Comparison of ENCODE assay signal across 1 cellular context in genomic region chr5:34586117-34586885, GRCh38.
TF ChIP-seq lines count a peak whose summit lies in the region.

No MANE protein-coding gene starts in this region.

TF ChIP-seq in HepG2, 621 proteins besides CTCF, POLR2A, EP300 and RAD21 (continued from another document):
- TF ChIP-seq, protein P1, sequence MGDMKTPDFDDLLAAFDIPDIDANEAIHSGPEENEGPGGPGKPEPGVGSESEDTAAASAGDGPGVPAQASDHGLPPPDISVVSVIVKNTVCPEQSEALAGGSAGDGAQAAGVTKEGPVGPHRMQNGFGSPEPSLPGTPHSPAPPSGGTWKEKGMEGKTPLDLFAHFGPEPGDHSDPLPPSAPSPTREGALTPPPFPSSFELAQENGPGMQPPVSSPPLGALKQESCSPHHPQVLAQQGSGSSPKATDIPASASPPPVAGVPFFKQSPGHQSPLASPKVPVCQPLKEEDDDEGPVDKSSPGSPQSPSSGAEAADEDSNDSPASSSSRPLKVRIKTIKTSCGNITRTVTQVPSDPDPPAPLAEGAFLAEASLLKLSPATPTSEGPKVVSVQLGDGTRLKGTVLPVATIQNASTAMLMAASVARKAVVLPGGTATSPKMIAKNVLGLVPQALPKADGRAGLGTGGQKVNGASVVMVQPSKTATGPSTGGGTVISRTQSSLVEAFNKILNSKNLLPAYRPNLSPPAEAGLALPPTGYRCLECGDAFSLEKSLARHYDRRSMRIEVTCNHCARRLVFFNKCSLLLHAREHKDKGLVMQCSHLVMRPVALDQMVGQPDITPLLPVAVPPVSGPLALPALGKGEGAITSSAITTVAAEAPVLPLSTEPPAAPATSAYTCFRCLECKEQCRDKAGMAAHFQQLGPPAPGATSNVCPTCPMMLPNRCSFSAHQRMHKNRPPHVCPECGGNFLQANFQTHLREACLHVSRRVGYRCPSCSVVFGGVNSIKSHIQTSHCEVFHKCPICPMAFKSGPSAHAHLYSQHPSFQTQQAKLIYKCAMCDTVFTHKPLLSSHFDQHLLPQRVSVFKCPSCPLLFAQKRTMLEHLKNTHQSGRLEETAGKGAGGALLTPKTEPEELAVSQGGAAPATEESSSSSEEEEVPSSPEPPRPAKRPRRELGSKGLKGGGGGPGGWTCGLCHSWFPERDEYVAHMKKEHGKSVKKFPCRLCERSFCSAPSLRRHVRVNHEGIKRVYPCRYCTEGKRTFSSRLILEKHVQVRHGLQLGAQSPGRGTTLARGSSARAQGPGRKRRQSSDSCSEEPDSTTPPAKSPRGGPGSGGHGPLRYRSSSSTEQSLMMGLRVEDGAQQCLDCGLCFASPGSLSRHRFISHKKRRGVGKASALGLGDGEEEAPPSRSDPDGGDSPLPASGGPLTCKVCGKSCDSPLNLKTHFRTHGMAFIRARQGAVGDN (CRISPR knock-in tag; IDR thresholded peaks at IDR 0.05) = peak; percentile 22
- TF ChIP-seq FOXM1 (CRISPR knock-in tag; IDR thresholded peaks at IDR 0.05) (no peak), RARG (CRISPR knock-in tag; IDR thresholded peaks at IDR 0.05; ENCODE audit: low read depth) (no peak), ZNF629 (CRISPR knock-in tag; conservative IDR thresholded peaks at IDR 0.05) (no peak), RNF2 (conservative IDR thresholded peaks at IDR 0.05; ENCODE audit: low read depth) (no peak), MLLT10 (CRISPR knock-in tag; IDR thresholded peaks at IDR 0.05) (no peak), KLF15 (CRISPR knock-in tag; IDR thresholded peaks at IDR 0.05; ENCODE audit: borderline replicate concordance) (no peak), KLF9 (CRISPR knock-in tag; IDR thresholded peaks at IDR 0.05; ENCODE audit: low read depth) (no peak), ZNF674 (CRISPR knock-in tag; IDR thresholded peaks at IDR 0.05; ENCODE audit: low read depth) (no peak), ARID3A (IDR thresholded peaks at IDR 0.05; ENCODE audit: low read depth, low read length) (0 out of 2 replicates have a peak, but pooled peaks have one; percentile 39), HMGA1 (CRISPR knock-in tag; conservative IDR thresholded peaks at IDR 0.05) (no peak), SIN3A (IDR thresholded peaks at IDR 0.05; ENCODE audit: borderline replicate concordance, low read depth, low read length) (no peak), SP1 (IDR thresholded peaks at IDR 0.05) (no peak), SP1 (CRISPR knock-in tag; IDR thresholded peaks at IDR 0.05) (no peak), ZSCAN9 (CRISPR knock-in tag; IDR thresholded peaks at IDR 0.05; ENCODE audit: borderline replicate concordance) (no peak), HDAC6 (IDR thresholded peaks at IDR 0.05; ENCODE audit: low read depth, low read length) (no peak), ZNF724P (CRISPR knock-in tag; IDR thresholded peaks at IDR 0.05; ENCODE audit: borderline replicate concordance) (no peak), ZNF362 (CRISPR knock-in tag; IDR thresholded peaks at IDR 0.05; ENCODE audit: borderline replicate concordance) (no peak), YEATS2 (CRISPR knock-in tag; IDR thresholded peaks at IDR 0.05; ENCODE audit: borderline replicate concordance) (peak; percentile 12; the same call in 1 of the 2 replicates), NR2F6 (IDR thresholded peaks at IDR 0.05) (no peak), NR2F6 (CRISPR knock-in tag; IDR thresholded peaks at IDR 0.05) (no peak), ETV5 (CRISPR knock-in tag; IDR thresholded peaks at IDR 0.05; ENCODE audit: borderline replicate concordance) (peak; percentile 53; the same call in 1 of the 2 replicates), ZNF431 (CRISPR knock-in tag; IDR thresholded peaks at IDR 0.05; ENCODE audit: borderline replicate concordance, low read depth) (no peak), ZNF235 (CRISPR knock-in tag; IDR thresholded peaks at IDR 0.05; ENCODE audit: borderline replicate concordance) (no peak), ZBTB4 (CRISPR knock-in tag; IDR thresholded peaks at IDR 0.05; ENCODE audit: borderline replicate concordance) (no peak), FOXP1 (IDR thresholded peaks at IDR 0.05) (no peak), FOXP1 (CRISPR knock-in tag; IDR thresholded peaks at IDR 0.05) (peak; percentile 48), PITX1 (CRISPR knock-in tag; IDR thresholded peaks at IDR 0.05) (no peak), PBX2 (CRISPR knock-in tag; IDR thresholded peaks at IDR 0.05) (no peak), CBX1 (IDR thresholded peaks at IDR 0.05; ENCODE audit: low read depth) (no peak), ZNF260 (CRISPR knock-in tag; IDR thresholded peaks at IDR 0.05; ENCODE audit: borderline replicate concordance, low read depth) (no peak), HOXA9 (CRISPR knock-in tag; IDR thresholded peaks at IDR 0.05; ENCODE audit: borderline replicate concordance) (no peak), AGO1 (IDR thresholded peaks at IDR 0.05; ENCODE audit: low read depth, low read length, poor library complexity, severe bottlenecking) (no peak)
- TF ChIP-seq, protein P2, sequence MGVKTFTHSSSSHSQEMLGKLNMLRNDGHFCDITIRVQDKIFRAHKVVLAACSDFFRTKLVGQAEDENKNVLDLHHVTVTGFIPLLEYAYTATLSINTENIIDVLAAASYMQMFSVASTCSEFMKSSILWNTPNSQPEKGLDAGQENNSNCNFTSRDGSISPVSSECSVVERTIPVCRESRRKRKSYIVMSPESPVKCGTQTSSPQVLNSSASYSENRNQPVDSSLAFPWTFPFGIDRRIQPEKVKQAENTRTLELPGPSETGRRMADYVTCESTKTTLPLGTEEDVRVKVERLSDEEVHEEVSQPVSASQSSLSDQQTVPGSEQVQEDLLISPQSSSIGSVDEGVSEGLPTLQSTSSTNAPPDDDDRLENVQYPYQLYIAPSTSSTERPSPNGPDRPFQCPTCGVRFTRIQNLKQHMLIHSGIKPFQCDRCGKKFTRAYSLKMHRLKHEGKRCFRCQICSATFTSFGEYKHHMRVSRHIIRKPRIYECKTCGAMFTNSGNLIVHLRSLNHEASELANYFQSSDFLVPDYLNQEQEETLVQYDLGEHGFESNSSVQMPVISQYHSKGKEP (CRISPR knock-in tag; IDR thresholded peaks at IDR 0.05) = no peak
- TF ChIP-seq, protein P3, sequence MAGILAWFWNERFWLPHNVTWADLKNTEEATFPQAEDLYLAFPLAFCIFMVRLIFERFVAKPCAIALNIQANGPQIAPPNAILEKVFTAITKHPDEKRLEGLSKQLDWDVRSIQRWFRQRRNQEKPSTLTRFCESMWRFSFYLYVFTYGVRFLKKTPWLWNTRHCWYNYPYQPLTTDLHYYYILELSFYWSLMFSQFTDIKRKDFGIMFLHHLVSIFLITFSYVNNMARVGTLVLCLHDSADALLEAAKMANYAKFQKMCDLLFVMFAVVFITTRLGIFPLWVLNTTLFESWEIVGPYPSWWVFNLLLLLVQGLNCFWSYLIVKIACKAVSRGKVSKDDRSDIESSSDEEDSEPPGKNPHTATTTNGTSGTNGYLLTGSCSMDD (CRISPR knock-in tag; IDR thresholded peaks at IDR 0.05) = no peak
- TF ChIP-seq, protein P4, sequence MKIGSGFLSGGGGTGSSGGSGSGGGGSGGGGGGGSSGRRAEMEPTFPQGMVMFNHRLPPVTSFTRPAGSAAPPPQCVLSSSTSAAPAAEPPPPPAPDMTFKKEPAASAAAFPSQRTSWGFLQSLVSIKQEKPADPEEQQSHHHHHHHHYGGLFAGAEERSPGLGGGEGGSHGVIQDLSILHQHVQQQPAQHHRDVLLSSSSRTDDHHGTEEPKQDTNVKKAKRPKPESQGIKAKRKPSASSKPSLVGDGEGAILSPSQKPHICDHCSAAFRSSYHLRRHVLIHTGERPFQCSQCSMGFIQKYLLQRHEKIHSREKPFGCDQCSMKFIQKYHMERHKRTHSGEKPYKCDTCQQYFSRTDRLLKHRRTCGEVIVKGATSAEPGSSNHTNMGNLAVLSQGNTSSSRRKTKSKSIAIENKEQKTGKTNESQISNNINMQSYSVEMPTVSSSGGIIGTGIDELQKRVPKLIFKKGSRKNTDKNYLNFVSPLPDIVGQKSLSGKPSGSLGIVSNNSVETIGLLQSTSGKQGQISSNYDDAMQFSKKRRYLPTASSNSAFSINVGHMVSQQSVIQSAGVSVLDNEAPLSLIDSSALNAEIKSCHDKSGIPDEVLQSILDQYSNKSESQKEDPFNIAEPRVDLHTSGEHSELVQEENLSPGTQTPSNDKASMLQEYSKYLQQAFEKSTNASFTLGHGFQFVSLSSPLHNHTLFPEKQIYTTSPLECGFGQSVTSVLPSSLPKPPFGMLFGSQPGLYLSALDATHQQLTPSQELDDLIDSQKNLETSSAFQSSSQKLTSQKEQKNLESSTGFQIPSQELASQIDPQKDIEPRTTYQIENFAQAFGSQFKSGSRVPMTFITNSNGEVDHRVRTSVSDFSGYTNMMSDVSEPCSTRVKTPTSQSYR (CRISPR knock-in tag; IDR thresholded peaks at IDR 0.05; ENCODE audit: borderline replicate concordance) = no peak
